ENCODE assay signal across 13 cellular contexts in the genomic region with DNA sequence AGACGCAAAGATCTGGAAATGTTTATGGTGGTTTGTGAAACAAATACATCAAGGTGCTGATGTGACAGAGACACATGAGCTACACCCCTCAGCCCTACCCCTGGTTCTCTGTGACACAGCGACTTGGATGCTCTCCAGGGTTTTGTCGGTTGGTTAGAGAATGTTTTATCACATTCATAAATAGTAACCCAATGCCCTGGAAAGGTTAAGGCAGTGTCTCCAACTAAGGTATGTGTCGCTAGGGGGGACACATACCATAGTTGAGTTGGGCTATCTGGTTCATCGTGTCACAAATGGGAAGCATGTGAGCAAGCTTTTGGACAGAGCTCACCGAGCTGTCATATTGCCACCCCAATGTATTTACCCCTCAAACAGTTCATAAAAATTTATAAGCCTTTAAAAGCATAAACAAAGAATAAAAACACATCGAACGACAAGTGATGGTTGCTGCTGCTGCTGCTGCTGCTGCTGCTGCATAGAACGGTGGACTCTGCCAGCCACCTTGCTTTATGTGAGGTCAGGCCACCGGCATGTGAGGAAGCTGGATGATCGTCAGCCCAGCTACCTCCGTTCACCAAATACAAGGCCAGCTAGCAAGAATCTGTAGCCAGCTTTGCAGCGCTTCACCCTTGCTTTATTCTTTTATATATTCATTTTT. TPM values are rescaled to one million over a fixed set of nuclear protein-coding genes. Genes with fewer than 3 reads are reported as not detected.
A peak's percentile ranks its signal among the peaks of the same experiment; 100 is the strongest.
DNase-seq lines count a peak whose midpoint lies in the region; ATAC-seq and TF ChIP-seq lines count a peak whose summit lies in the region.
"Had no signal": no experiment of that assay in that cellular context is flagged by ENCODE, and none has a peak within 500 bp of the region (broad histone marks: within the 10 kb centered on the region; RNA-seq: fewer than 3 reads in every experiment).

No MANE protein-coding gene starts in this region.

- CTCF ChIA-PET in HEK293 (lab: Yijun Ruan, JAX), result interaction anchor here (0.6 to 0.7 kb wide), 2 partner anchors 13 to 20 kb away, joined by 3 read pairs; no protein-coding TSS in a partner anchor

- 32 to 39% methylated on average over 13 of the region's 13 CpGs for WGBS in heart right ventricle, 2 donors
- 22% methylated on average over 13 of the region's 13 CpGs for WGBS in prostate gland

- H3K27ac ChIP-seq in HEK293 (ENCODE audit: extremely low read depth, low read depth, low read length) (no peak overlapping the region; the same call in 1 of the 2 replicates), heart right ventricle (peak overlapping the region in 8 of 10 donors; percentile 48 to 71 (median 64)), prostate gland (no peak overlapping the region)
- H3K27ac ChIP-seq: C4-2B, WERI-Rb-1 had no signal

- ATAC-seq in heart right ventricle, result peak; percentile 59 to 92 (median 86)

- TF ChIP-seq CTCF in HEK293 (tag by site-specific recombination; IDR thresholded peaks at IDR 0.05) (no peak), heart right ventricle (IDR thresholded peaks at IDR 0.05) (peak in 2 of 9 donors; percentile 7 to 13), prostate gland (IDR thresholded peaks at IDR 0.05) (no peak)

- H3K4me3 ChIP-seq in HEK293 (ENCODE audit: low read depth, low read length) (no peak overlapping the region), heart right ventricle (peak overlapping the region in 5 of 10 donors; percentile 14 to 37 (median 31)), prostate gland (no peak overlapping the region)

- POLR2A ChIA-PET in HEK293 (lab: Yijun Ruan, JAX), result no interaction called here

- intact Hi-C loops in heart right ventricle (cut with DNase I), result loop anchor here in 2 of 10 donors (5.0 to 10.0 kb wide), 2 partner anchors 54 to 86 kb away; a partner anchor contains a TSS
- intact Hi-C loops in prostate gland (cut with DNase I), result no loop called here

- H3K9me3 ChIP-seq in HEK293 (ENCODE audit: control insufficient read depth, insufficient read depth, low read depth, low read length) (no peaks in the 10 kb centered on the region), heart right ventricle (no peaks in the 10 kb centered on the region), prostate gland (no peaks in the 10 kb centered on the region)

- DNase-seq in NCI-H2171 treated with DMSO at 0.1 percent for 48 hours (lab: John Stamatoyannopoulos, UW) (peak; percentile 61), heart right ventricle (peak in 1 of 2 donors; percentile 69), prostate gland (ENCODE audit: low spot score) (peak; percentile 35), NCI-H146 treated with DMSO at 0.1 percent for 48 hours (lab: John Stamatoyannopoulos, UW; ENCODE audit: unreplicated experiment) (no peak), amniotic stem cell (lab: John Stamatoyannopoulos, UW) (no peak)
- DNase-seq in stimulated activated CD4-positive, alpha-beta T cell treated with anti-CD3 and anti-CD28 coated beads, Interleukin-4, amount 100 ng/mL, for 24 hours, result no peak
- DNase-seq in activated CD4-positive, alpha-beta T cell treated with anti-CD3 and anti-CD28 coated beads for 1 hour, result no peak
- DNase-seq: foreskin melanocyte, Kasumi-1, NCI-H69, WERI-Rb-1 had no signal

- no peak for TF ChIP-seq POLR2A in prostate gland (IDR thresholded peaks at IDR 0.05)

- no peaks in the 10 kb centered on the region for H3K27me3 ChIP-seq in heart right ventricle
- no peaks in the 10 kb centered on the region for H3K27me3 ChIP-seq in prostate gland (replicated peaks; ENCODE audit: insufficient read depth)

- H3K36me3 ChIP-seq in HEK293 (ENCODE audit: control insufficient read depth in 2 of 2, insufficient read depth in 1 of 2, low read length in 2 of 2) (no peaks in the 10 kb centered on the region), heart right ventricle (no peaks in the 10 kb centered on the region), prostate gland (no peaks in the 10 kb centered on the region)
- H3K36me3 ChIP-seq: WERI-Rb-1 had no signal

- peaks cover 18% of the 10 kb centered on the region for H3K4me1 ChIP-seq in HEK293 (ENCODE audit: control insufficient read depth, insufficient read depth, low read length)
- H3K4me1 ChIP-seq in heart right ventricle, result peaks cover 9 to 43% (median 18%) of the 10 kb centered on the region in 9 donors
- peaks cover 7% of the 10 kb centered on the region for H3K4me1 ChIP-seq in prostate gland (replicated peaks)

TF ChIP-seq in HEK293, 187 proteins besides CTCF, POLR2A, EP300 and RAD21 (continues in another document):
- no peak for TF ChIP-seq ZBTB48 (tag by site-specific recombination; IDR thresholded peaks at IDR 0.05)
- TF ChIP-seq, protein P1, sequence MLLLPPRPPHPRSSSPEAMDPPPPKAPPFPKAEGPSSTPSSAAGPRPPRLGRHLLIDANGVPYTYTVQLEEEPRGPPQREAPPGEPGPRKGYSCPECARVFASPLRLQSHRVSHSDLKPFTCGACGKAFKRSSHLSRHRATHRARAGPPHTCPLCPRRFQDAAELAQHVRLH (tag by site-specific recombination; IDR thresholded peaks at IDR 0.05), result no peak
- TF ChIP-seq, protein P2, sequence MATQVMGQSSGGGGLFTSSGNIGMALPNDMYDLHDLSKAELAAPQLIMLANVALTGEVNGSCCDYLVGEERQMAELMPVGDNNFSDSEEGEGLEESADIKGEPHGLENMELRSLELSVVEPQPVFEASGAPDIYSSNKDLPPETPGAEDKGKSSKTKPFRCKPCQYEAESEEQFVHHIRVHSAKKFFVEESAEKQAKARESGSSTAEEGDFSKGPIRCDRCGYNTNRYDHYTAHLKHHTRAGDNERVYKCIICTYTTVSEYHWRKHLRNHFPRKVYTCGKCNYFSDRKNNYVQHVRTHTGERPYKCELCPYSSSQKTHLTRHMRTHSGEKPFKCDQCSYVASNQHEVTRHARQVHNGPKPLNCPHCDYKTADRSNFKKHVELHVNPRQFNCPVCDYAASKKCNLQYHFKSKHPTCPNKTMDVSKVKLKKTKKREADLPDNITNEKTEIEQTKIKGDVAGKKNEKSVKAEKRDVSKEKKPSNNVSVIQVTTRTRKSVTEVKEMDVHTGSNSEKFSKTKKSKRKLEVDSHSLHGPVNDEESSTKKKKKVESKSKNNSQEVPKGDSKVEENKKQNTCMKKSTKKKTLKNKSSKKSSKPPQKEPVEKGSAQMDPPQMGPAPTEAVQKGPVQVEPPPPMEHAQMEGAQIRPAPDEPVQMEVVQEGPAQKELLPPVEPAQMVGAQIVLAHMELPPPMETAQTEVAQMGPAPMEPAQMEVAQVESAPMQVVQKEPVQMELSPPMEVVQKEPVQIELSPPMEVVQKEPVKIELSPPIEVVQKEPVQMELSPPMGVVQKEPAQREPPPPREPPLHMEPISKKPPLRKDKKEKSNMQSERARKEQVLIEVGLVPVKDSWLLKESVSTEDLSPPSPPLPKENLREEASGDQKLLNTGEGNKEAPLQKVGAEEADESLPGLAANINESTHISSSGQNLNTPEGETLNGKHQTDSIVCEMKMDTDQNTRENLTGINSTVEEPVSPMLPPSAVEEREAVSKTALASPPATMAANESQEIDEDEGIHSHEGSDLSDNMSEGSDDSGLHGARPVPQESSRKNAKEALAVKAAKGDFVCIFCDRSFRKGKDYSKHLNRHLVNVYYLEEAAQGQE (tag by site-specific recombination; IDR thresholded peaks at IDR 0.05), result 0 out of 2 replicates have a peak, but pooled peaks have one; percentile 52
- TF ChIP-seq ZNF843 (tag by site-specific recombination; IDR thresholded peaks at IDR 0.05), result 0 out of 2 replicates have a peak, but pooled peaks have one; percentile 28
- no peak for TF ChIP-seq ZNF266 (tag by site-specific recombination; IDR thresholded peaks at IDR 0.05; ENCODE audit: low read depth)
- TF ChIP-seq ZSCAN23 (tag by site-specific recombination; IDR thresholded peaks at IDR 0.05), result no peak
- TF ChIP-seq, protein P3, sequence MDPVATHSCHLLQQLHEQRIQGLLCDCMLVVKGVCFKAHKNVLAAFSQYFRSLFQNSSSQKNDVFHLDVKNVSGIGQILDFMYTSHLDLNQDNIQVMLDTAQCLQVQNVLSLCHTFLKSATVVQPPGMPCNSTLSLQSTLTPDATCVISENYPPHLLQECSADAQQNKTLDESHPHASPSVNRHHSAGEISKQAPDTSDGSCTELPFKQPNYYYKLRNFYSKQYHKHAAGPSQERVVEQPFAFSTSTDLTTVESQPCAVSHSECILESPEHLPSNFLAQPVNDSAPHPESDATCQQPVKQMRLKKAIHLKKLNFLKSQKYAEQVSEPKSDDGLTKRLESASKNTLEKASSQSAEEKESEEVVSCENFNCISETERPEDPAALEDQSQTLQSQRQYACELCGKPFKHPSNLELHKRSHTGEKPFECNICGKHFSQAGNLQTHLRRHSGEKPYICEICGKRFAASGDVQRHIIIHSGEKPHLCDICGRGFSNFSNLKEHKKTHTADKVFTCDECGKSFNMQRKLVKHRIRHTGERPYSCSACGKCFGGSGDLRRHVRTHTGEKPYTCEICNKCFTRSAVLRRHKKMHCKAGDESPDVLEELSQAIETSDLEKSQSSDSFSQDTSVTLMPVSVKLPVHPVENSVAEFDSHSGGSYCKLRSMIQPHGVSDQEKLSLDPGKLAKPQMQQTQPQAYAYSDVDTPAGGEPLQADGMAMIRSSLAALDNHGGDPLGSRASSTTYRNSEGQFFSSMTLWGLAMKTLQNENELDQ (tag by site-specific recombination; IDR thresholded peaks at IDR 0.05; ENCODE audit: low read depth), result no peak
- TF ChIP-seq, protein P4, sequence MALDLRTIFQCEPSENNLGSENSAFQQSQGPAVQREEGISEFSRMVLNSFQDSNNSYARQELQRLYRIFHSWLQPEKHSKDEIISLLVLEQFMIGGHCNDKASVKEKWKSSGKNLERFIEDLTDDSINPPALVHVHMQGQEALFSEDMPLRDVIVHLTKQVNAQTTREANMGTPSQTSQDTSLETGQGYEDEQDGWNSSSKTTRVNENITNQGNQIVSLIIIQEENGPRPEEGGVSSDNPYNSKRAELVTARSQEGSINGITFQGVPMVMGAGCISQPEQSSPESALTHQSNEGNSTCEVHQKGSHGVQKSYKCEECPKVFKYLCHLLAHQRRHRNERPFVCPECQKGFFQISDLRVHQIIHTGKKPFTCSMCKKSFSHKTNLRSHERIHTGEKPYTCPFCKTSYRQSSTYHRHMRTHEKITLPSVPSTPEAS (tag by site-specific recombination; IDR thresholded peaks at IDR 0.05), result no peak
- peak; percentile 42 for TF ChIP-seq FEZF1 (tag by site-specific recombination; IDR thresholded peaks at IDR 0.05)
- TF ChIP-seq ZNF660 (tag by site-specific recombination; IDR thresholded peaks at IDR 0.05), result 0 out of 2 replicates have a peak, but pooled peaks have one; percentile 25
- no peak for TF ChIP-seq ZNF785 (tag by site-specific recombination; IDR thresholded peaks at IDR 0.05)

RNA-seq across cellular contexts. Expression of a gene that starts 55.9 kb away (rescaled TPM):
- total RNA-seq in heart right ventricle, result 10 to 100 TPM in 9 of 10 donors, 1 to 10 TPM in 1; 8.3 to 25.5 (median 13.9) TPM
- 1 to 10 TPM; 2.2 to 3.1 TPM for polyA plus RNA-seq in heart right ventricle
- 10 to 100 TPM; 12.9 to 14.9 TPM for total RNA-seq in prostate gland

Comparison
In these comparisons a context has a peak if more than half of its experiments do, and no peak if none do; other contexts are left out.
1. H3K27ac ChIP-seq: peak in heart right ventricle (8 of 10); none in HEK293 (single experiment) and prostate gland (0 of 2).
2. DNase-seq: peak in NCI-H2171 treated with DMSO at 0.1 percent for 48 hours (single experiment) and prostate gland (single experiment); none in stimulated activated CD4-positive, alpha-beta T cell treated with anti-CD3 and anti-CD28 coated beads, Interleukin-4, amount 100 ng/mL, for 24 hours (single experiment), NCI-H146 treated with DMSO at 0.1 percent for 48 hours (single experiment), activated CD4-positive, alpha-beta T cell treated with anti-CD3 and anti-CD28 coated beads for 1 hour (single experiment) and amniotic stem cell (single experiment).